In genomic region chr12:127411981-127412380, GRCh38 we compare ENCODE assay signal across 35 cellular contexts.
"Had no signal": no experiment of that assay in that cellular context is flagged by ENCODE, and none has a peak within 500 bp of the region (broad histone marks: within the 10 kb centered on the region; RNA-seq: fewer than 3 reads in every experiment).

No MANE protein-coding gene starts in this region.

- FAIRE-seq: astrocyte, TTC549 had no signal

- H3K4me3 ChIP-seq: adrenal gland, body of pancreas, breast epithelium had no signal

- H3K27ac ChIP-seq: adrenal gland, body of pancreas, brain microvascular endothelial cell, breast epithelium, VCaP had no signal

- H3K4me1 ChIP-seq: adrenal gland, body of pancreas, breast epithelium had no signal

- H3K36me3 ChIP-seq: adrenal gland, brain microvascular endothelial cell, breast epithelium had no signal

- ATAC-seq: activated CD8-positive, alpha-beta T cell treated with anti-CD3 and anti-CD28 coated beads for 36 hours; activated naive CD4-positive, alpha-beta T cell treated with anti-CD3 and anti-CD28 coated beads, Interleukin-2, amount 50 U/mL, for 72 hours; activated T-cell treated with anti-CD3 and anti-CD28 coated beads, Interleukin-2, amount 50 U/mL, for 4 hours; activated T-cell treated with anti-CD3 and anti-CD28 coated beads, Interleukin-2, amount 50 U/mL, for 72 hours; activated T-helper 17 cell treated with anti-CD3 and anti-CD28 coated beads, Interleukin-2, amount 50 U/mL, for 72 hours; body of pancreas had no signal

- H3K9me3 ChIP-seq: adrenal gland, body of pancreas, breast epithelium had no signal

- H3K27me3 ChIP-seq: adrenal gland, body of pancreas, brain microvascular endothelial cell, breast epithelium had no signal

- DNase-seq: activated B cell treated with CpG ODN at 0.5 μM for 24 hours; activated CD4-positive, alpha-beta memory T cell treated with anti-CD3 and anti-CD28 coated beads for 36 hours; activated CD4-positive, alpha-beta T cell treated with anti-CD3 and anti-CD28 coated beads for 4 hours; activated CD4-positive, alpha-beta T cell treated with anti-CD3 and anti-CD28 coated beads, Interleukin-2, amount 10 ng/mL, durations not matched to agents 24 days and 14 days; activated CD4-positive, alpha-beta T cell treated with anti-CD3 and anti-CD28 coated beads, Interleukin-2, amount 50 U/mL, for 1 hour; activated CD4-positive, alpha-beta T cell treated with anti-CD3 and anti-CD28 coated beads, Interleukin-2, amount 50 U/mL, for 4 hours; activated CD4-positive, CD25-positive, alpha-beta regulatory T cell treated with anti-CD3 and anti-CD28 coated beads, Interleukin-2, amount 50 U/mL, for 72 hours; activated CD8-positive, alpha-beta memory T cell treated with anti-CD3 and anti-CD28 coated beads, Interleukin-2, amount 50 U/mL, for 4 hours; activated CD8-positive, alpha-beta T cell treated with anti-CD3 and anti-CD28 coated beads for 36 hours; activated effector memory CD4-positive, alpha-beta T cell treated with anti-CD3 and anti-CD28 coated beads, Interleukin-2, amount 50 U/mL, for 16 hours; activated gamma-delta T cell treated with Interleukin-2 at 50 U/mL for 16 hours; activated naive CD4-positive, alpha-beta T cell; activated naive CD4-positive, alpha-beta T cell treated with anti-CD3 and anti-CD28 coated beads for 36 hours; activated naive CD4-positive, alpha-beta T cell treated with anti-CD3 and anti-CD28 coated beads, Interleukin-2, amount 50 U/mL, for 16 hours; activated naive CD8-positive, alpha-beta T cell treated with anti-CD3 and anti-CD28 coated beads for 36 hours; activated T-cell treated with anti-CD3 and anti-CD28 coated beads for 4 hours; activated T-cell treated with anti-CD3 and anti-CD28 coated beads, Interleukin-2, amount 50 U/mL, for 1 hour; activated T-cell treated with anti-CD3 and anti-CD28 coated beads, Interleukin-2, amount 50 U/mL, for 4 hours; activated T-cell treated with anti-CD3 and anti-CD28 coated beads, Interleukin-2, amount 50 U/mL, for 72 hours; adrenal gland; amniotic stem cell; aorta; body of pancreas; brain microvascular endothelial cell; central memory CD4-positive, alpha-beta T cell; cerebellar nuclear complex; T-helper 1 cell; T-helper 2 cell; T-helper 9 cell had no signal
